Comparison of ENCODE assay signal across 1 cellular context in genomic region chr12:115755752-115756140, GRCh38.
TF ChIP-seq lines count a peak whose summit lies in the region.

No MANE protein-coding gene starts in this region.

TF ChIP-seq in A549, 52 proteins besides CTCF, POLR2A, EP300 and RAD21 (continued from another document):
- TF ChIP-seq SREBF2 (IDR thresholded peaks at IDR 0.05) (no peak), HOXB13 (CRISPR knock-in tag; IDR thresholded peaks at IDR 0.05; ENCODE audit: low read depth) (no peak), RARB (CRISPR knock-in tag; IDR thresholded peaks at IDR 0.05) (no peak), PBX3 (IDR thresholded peaks at IDR 0.05) (no peak), CHD2 (IDR thresholded peaks at IDR 0.05; ENCODE audit: low read length, partially characterized antibody) (no peak), NFE2L2 (conservative IDR thresholded peaks at IDR 0.05; ENCODE audit: low read length) (no peak), EHF (CRISPR knock-in tag; IDR thresholded peaks at IDR 0.05) (no peak), HDAC2 (IDR thresholded peaks at IDR 0.05) (no peak)
